In the genomic region with DNA sequence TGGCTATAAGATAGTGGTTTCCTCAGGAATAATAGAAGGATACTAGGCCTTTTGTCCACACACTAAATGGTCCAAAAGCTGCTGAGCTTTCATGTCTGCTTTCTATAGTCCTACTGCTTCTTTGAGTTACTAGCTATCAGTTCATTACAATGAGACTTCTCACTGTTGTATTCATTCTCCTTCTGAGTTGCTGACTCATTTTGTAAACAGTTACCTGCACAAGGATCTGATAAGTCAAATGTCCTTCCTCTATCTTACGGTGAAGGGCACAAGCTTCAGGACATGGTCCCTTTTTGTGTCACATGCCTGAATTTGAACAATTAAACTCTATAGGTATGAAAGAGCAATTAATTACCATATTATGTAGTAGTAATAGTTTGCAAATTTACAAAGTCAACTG, we compare ENCODE assay signal across 1 cellular context.
A peak's percentile ranks its signal among the peaks of the same experiment; 100 is the strongest.
TF ChIP-seq lines count a peak whose summit lies in the region.

No MANE protein-coding gene starts in this region.

TF ChIP-seq in HepG2, 621 proteins besides CTCF, POLR2A, EP300 and RAD21 (continued from another document and continues in another):
- TF ChIP-seq TFDP1 (CRISPR knock-in tag; IDR thresholded peaks at IDR 0.05; ENCODE audit: borderline replicate concordance) (no peak), SNAPC2 (CRISPR knock-in tag; IDR thresholded peaks at IDR 0.05) (peak; percentile 25; the same call in 1 of the 2 replicates), ZNF205 (CRISPR knock-in tag; IDR thresholded peaks at IDR 0.05) (0 out of 2 replicates have a peak, but pooled peaks have one; percentile 19), AFF4 (CRISPR knock-in tag; IDR thresholded peaks at IDR 0.05) (peak; percentile 93; the same call in 1 of the 2 replicates), NCOA2 (CRISPR knock-in tag; IDR thresholded peaks at IDR 0.05) (peak; percentile 89), GATA4 (IDR thresholded peaks at IDR 0.05; ENCODE audit: borderline replicate concordance, low read depth) (peak; percentile 63; the same call in 1 of the 2 replicates), MIXL1 (CRISPR knock-in tag; IDR thresholded peaks at IDR 0.05) (peak; percentile 74), ARID5B (CRISPR knock-in tag; IDR thresholded peaks at IDR 0.05) (peak; percentile 95), PAX8 (CRISPR knock-in tag; IDR thresholded peaks at IDR 0.05; ENCODE audit: borderline replicate concordance) (no peak), TAF15 (IDR thresholded peaks at IDR 0.05; ENCODE audit: low read depth, low read length, poor library complexity, severe bottlenecking) (no peak), SIX1 (CRISPR knock-in tag; IDR thresholded peaks at IDR 0.05; ENCODE audit: borderline replicate concordance) (peak; percentile 28; the same call in 1 of the 2 replicates), ATF2 (CRISPR knock-in tag; IDR thresholded peaks at IDR 0.05) (peak; percentile 57; the same call in 1 of the 2 replicates), GATAD2A (CRISPR knock-in tag; IDR thresholded peaks at IDR 0.05) (peak; percentile 99), TGIF2 (CRISPR knock-in tag; IDR thresholded peaks at IDR 0.05) (peak; percentile 60; the same call in 1 of the 2 replicates), U2AF2 (IDR thresholded peaks at IDR 0.05; ENCODE audit: low read depth, low read length) (no peak), ARNT (IDR thresholded peaks at IDR 0.05) (no peak), ZNF781 (CRISPR knock-in tag; IDR thresholded peaks at IDR 0.05; ENCODE audit: borderline replicate concordance, not compliant biosample characterization) (no peak), ZBTB40 (IDR thresholded peaks at IDR 0.05) (no peak), ZBTB40 (CRISPR knock-in tag; IDR thresholded peaks at IDR 0.05) (no peak), ZBED4 (CRISPR knock-in tag; IDR thresholded peaks at IDR 0.05; ENCODE audit: borderline replicate concordance) (no peak), ZNF652 (CRISPR knock-in tag; IDR thresholded peaks at IDR 0.05; ENCODE audit: borderline replicate concordance, low read depth) (0 out of 2 replicates have a peak, but pooled peaks have one; percentile 34), DNMT3B (CRISPR knock-in tag; conservative IDR thresholded peaks at IDR 0.05) (peak; percentile 94; the same call in 1 of the 2 replicates), THRA (CRISPR knock-in tag; IDR thresholded peaks at IDR 0.05; ENCODE audit: borderline replicate concordance) (peak; percentile 76; the same call in 1 of the 2 replicates), RXRB (CRISPR knock-in tag; IDR thresholded peaks at IDR 0.05; ENCODE audit: borderline replicate concordance) (peak; percentile 80)
